9 cellular contexts compared by ENCODE assay signal in genomic region chr17:28347261-28347891, GRCh38. TPM values are rescaled to one million over a fixed set of nuclear protein-coding genes. Genes with fewer than 3 reads are reported as not detected.
A peak's percentile ranks its signal among the peaks of the same experiment; 100 is the strongest.
DNase-seq lines count a peak whose midpoint lies in the region; ATAC-seq and TF ChIP-seq lines count a peak whose summit lies in the region.
"Had no signal": no experiment of that assay in that cellular context is flagged by ENCODE, and none has a peak within 500 bp of the region (broad histone marks: within the 10 kb centered on the region; RNA-seq: fewer than 3 reads in every experiment).

No MANE protein-coding gene starts in this region.

- no peak overlapping the region for H3K4me3 Mint-ChIP-seq in GM23338
- H3K4me3 Mint-ChIP-seq: activated T-cell treated with anti-CD3 and anti-CD28 coated beads, Interleukin-2, amount 50 U/mL, for 72 hours had no signal

- ATAC-seq in GM23338 = no peak
- ATAC-seq: activated T-cell treated with anti-CD3 and anti-CD28 coated beads, Interleukin-2, amount 50 U/mL, for 72 hours had no signal

- peaks cover 16% of the 10 kb centered on the region for H3K4me1 Mint-ChIP-seq in GM23338

- H3F3A ChIP-seq in GM23338 (replicated peaks; ENCODE audit: low read depth) = no peaks in the 10 kb centered on the region

- no peaks in the 10 kb centered on the region for H3K9me3 Mint-ChIP-seq in GM23338
- H3K9me3 Mint-ChIP-seq: activated T-cell treated with anti-CD3 and anti-CD28 coated beads, Interleukin-2, amount 50 U/mL, for 72 hours had no signal

- no peak for DNase-seq in GM23338 (ENCODE audit: low spot score)
- DNase-seq in SW 1271 (lab: John Stamatoyannopoulos, UW) = peak; percentile 82 to 90
- DNase-seq in fibroblast of the conjunctiva (ENCODE audit: low read depth) = peak; percentile 61
- peak; percentile 77 for DNase-seq in retinal pigment epithelial cell (ENCODE audit: low read depth)
- DNase-seq in ecto neural progenitor cell (ENCODE audit: low spot score) = no peak
- DNase-seq in NCI-H128 (lab: John Stamatoyannopoulos, UW; ENCODE audit: unreplicated experiment) = no peak
- no peak for DNase-seq in activated CD4-positive, CD25-positive, alpha-beta regulatory T cell treated with anti-CD3 and anti-CD28 coated beads, Interleukin-2, amount 50 U/mL, for 72 hours
- no peak for DNase-seq in amygdala (lab: John Stamatoyannopoulos, UW)
- DNase-seq: activated T-cell treated with anti-CD3 and anti-CD28 coated beads, Interleukin-2, amount 50 U/mL, for 72 hours had no signal

- no peak overlapping the region for H2AFZ ChIP-seq in GM23338

- no peak overlapping the region for H3K4me2 ChIP-seq in GM23338

- no peaks in the 10 kb centered on the region for H3K79me2 ChIP-seq in GM23338 (replicated peaks; ENCODE audit: insufficient read depth)

- H3K36me3 ChIP-seq in GM23338 (ENCODE audit: insufficient read depth) = peaks cover 20% of the 10 kb centered on the region

- no peak overlapping the region for H3K4me3 ChIP-seq in GM23338
- no peak overlapping the region for H3K4me3 ChIP-seq in retinal pigment epithelial cell (ENCODE audit: low read length)

- H3K9me2 ChIP-seq in GM23338 (ENCODE audit: insufficient read depth) = no peaks in the 10 kb centered on the region

- no peaks in the 10 kb centered on the region; the same call in 1 of the 2 replicates for H3K4me1 ChIP-seq in GM23338 (ENCODE audit: insufficient read depth)

- peaks cover 71% of the 10 kb centered on the region for H3K36me3 Mint-ChIP-seq in GM23338 (ENCODE audit: low read depth)

- H4K20me1 ChIP-seq in GM23338 (replicated peaks; ENCODE audit: insufficient read depth) = peaks cover 14% of the 10 kb centered on the region; the same call in 1 of the 2 replicates

- no peaks in the 10 kb centered on the region for H3K27me3 ChIP-seq in GM23338 (ENCODE audit: insufficient read depth)

- H3K27ac Mint-ChIP-seq in GM23338 = 0 out of 2 replicates have a peak overlapping the region, but pooled peaks have one; percentile 46
- H3K27ac Mint-ChIP-seq: activated T-cell treated with anti-CD3 and anti-CD28 coated beads, Interleukin-2, amount 50 U/mL, for 72 hours had no signal

- H3K27me3 Mint-ChIP-seq in GM23338 (ENCODE audit: insufficient read depth, low read depth, poor library complexity) = peaks cover 7% of the 10 kb centered on the region

- TF ChIP-seq CTCF in GM23338 (conservative IDR thresholded peaks at IDR 0.05; ENCODE audit: low read depth in 2 of 2) (no peak), retinal pigment epithelial cell (conservative IDR thresholded peaks at IDR 0.05; ENCODE audit: low read depth, low read length) (no peak)

- no peak overlapping the region; the same call in 1 of the 2 replicates for H3K27ac ChIP-seq in GM23338 (ENCODE audit: low read depth)

TF ChIP-seq in GM23338, 12 proteins besides CTCF, POLR2A, EP300 and RAD21 (continues in another document):
- TF ChIP-seq CREB1 (CRISPR knock-in tag; IDR thresholded peaks at IDR 0.05; ENCODE audit: low read depth) (no peak), EZH2 (IDR thresholded peaks at IDR 0.05; ENCODE audit: low read depth, unreplicated experiment) (no peak), EZH2phosphoT487 (IDR thresholded peaks at IDR 0.05; ENCODE audit: unreplicated experiment) (no peak), ETS1 (IDR thresholded peaks at IDR 0.05) (no peak), STAT1 (IDR thresholded peaks at IDR 0.05; ENCODE audit: unreplicated experiment) (no peak), JUNB (IDR thresholded peaks at IDR 0.05; ENCODE audit: unreplicated experiment) (no peak), ZNF462 (CRISPR knock-in tag; IDR thresholded peaks at IDR 0.05) (no peak), ZNF331 (CRISPR knock-in tag; IDR thresholded peaks at IDR 0.05; ENCODE audit: low read depth) (no peak), NANOG (IDR thresholded peaks at IDR 0.05; ENCODE audit: borderline replicate concordance) (no peak)

RNA-seq across cellular contexts. Expression of gene POLDIP2, which starts 10.0 kb away (rescaled TPM):
- total RNA-seq in GM23338 (2014; rRNA removed; shearing (Covaris generic)) = 70.6 and 77.1 TPM in 2 replicates
- polyA plus RNA-seq in GM23338 (2016; fragmentation: Nextera tagmentation; extraction: Ambion mirVana) = 40.7 and 45.7 TPM in 2 replicates

RNA-seq across cellular contexts. Expression of gene TNFAIP1, which starts 11.8 kb away (rescaled TPM):
- total RNA-seq in GM23338 (2014; rRNA removed; shearing (Covaris generic)) = 8.9 and 13.1 TPM in 2 replicates
- polyA plus RNA-seq in GM23338 (2016; fragmentation: Nextera tagmentation; extraction: Ambion mirVana) = 6.3 and 6.4 TPM in 2 replicates

RNA-seq across cellular contexts. Expression of gene IFT20, which starts 12.1 kb away (rescaled TPM):
- 6.8 and 13.2 TPM in 2 replicates for total RNA-seq in GM23338 (2014; rRNA removed; shearing (Covaris generic))
- polyA plus RNA-seq in GM23338 (2016; fragmentation: Nextera tagmentation; extraction: Ambion mirVana) = 31.4 and 32.3 TPM in 2 replicates

RNA-seq across cellular contexts. Expression of gene SEBOX, which starts 17.6 kb away (rescaled TPM):
- total RNA-seq in GM23338 (2014; rRNA removed; shearing (Covaris generic)) = not detected in 2 replicates
- not detected in 2 replicates for polyA plus RNA-seq in GM23338 (2016; fragmentation: Nextera tagmentation; extraction: Ambion mirVana)
- total RNA-seq: activated T-cell treated with anti-CD3 and anti-CD28 coated beads, Interleukin-2, amount 50 U/mL, for 72 hours had no signal

RNA-seq across cellular contexts. Expression of gene VTN, which starts 22.7 kb away (rescaled TPM):
- total RNA-seq in GM23338 (2014; rRNA removed; shearing (Covaris generic)) = 0.35 TPM in 1 of 2 replicates, not detected in the other
- polyA plus RNA-seq in GM23338 (2016; fragmentation: Nextera tagmentation; extraction: Ambion mirVana) = 0.16 and 0.17 TPM in 2 replicates

Comparison
In these comparisons a context has a peak if more than half of its experiments do, and no peak if none do; other contexts are left out.
1. DNase-seq: peak in SW 1271 (2 of 2), fibroblast of the conjunctiva (single experiment) and retinal pigment epithelial cell (single experiment); none in GM23338 (single experiment), ecto neural progenitor cell (single experiment), NCI-H128 (single experiment), activated CD4-positive, CD25-positive, alpha-beta regulatory T cell treated with anti-CD3 and anti-CD28 coated beads, Interleukin-2, amount 50 U/mL, for 72 hours (single experiment) and amygdala (0 of 56).